8 cellular contexts compared by ENCODE assay signal in genomic region chr9:135702002-135702721, GRCh38. TPM values are rescaled to one million over a fixed set of nuclear protein-coding genes. Genes with fewer than 3 reads are reported as not detected.
DNase-seq lines count a peak whose midpoint lies in the region; ATAC-seq and TF ChIP-seq lines count a peak whose summit lies in the region.

TSS of gene KCNT1 (plus strand) at chr9:135702185. CDS start at chr9:135702259, 74 bp downstream.

- POLR2A ChIA-PET in T-cell (lab: Charles Lee), result no interaction called here

- ATAC-seq in T-cell (replicated peaks in 1 of 4) (peak; percentile 66 to 79 (median 70)), HG03175 (IDR thresholded peaks at IDR 0.05; ENCODE audit: unreplicated experiment) (no peak)

- peaks cover 6 to 7% of the 10 kb centered on the region in 2 donors for H3K4me1 ChIP-seq in ascending aorta
- no peaks in the 10 kb centered on the region for H3K4me1 ChIP-seq in iPS-18a (ENCODE audit: control insufficient read depth, low read depth, low read length)

- H3K4me3 Mint-ChIP-seq in T-cell, result no peak within 1 kb of the TSS

- H3K27ac Mint-ChIP-seq in T-cell, result no peak within 1 kb of the TSS

- peak; percentile 81 for DNase-seq in COLO829 (ENCODE audit: low spot score)
- peak; percentile 7 to 16 for DNase-seq in HL-60 (ENCODE audit: low read depth in 1 of 2, low spot score in 1 of 2)
- DNase-seq in T-cell, result peak in 30 of 34 experiments; percentile 12 to 54 (median 36)
- DNase-seq in ascending aorta (ENCODE audit: low spot score in 2 of 2), result no peak
- DNase-seq in stimulated activated CD4-positive, alpha-beta T cell treated with anti-CD3 and anti-CD28 coated beads, Interleukin-15, amount 100 ng/mL, for 1 hour (ENCODE audit: low read depth in 1 of 2, low spot score in 1 of 2), result peak; percentile 8 to 54
- DNase-seq in NCI-H774 (lab: John Stamatoyannopoulos, UW), result no peak

- no peaks in the 10 kb centered on the region for H3K4me1 Mint-ChIP-seq in T-cell

- H3K36me3 ChIP-seq in ascending aorta (no peaks in the 10 kb centered on the region), iPS-18a (ENCODE audit: control insufficient read depth, low read depth, low read length) (no peaks in the 10 kb centered on the region)

- H3K9me3 ChIP-seq in ascending aorta, result no peaks in the 10 kb centered on the region
- no peaks in the 10 kb centered on the region for H3K9me3 ChIP-seq in iPS-18a (ENCODE audit: control insufficient read depth, low read depth, low read length)

- TF ChIP-seq CTCF in HL-60 (IDR thresholded peaks at IDR 0.05; ENCODE audit: insufficient read depth, low read length) (peak; percentile 54), ascending aorta (IDR thresholded peaks at IDR 0.05) (peak; percentile 41 to 72 (median 64))

- CTCF ChIA-PET in T-cell (lab: Charles Lee), result no interaction called here

- H3K27me3 Mint-ChIP-seq in T-cell, result peaks cover 7 to 11% of the 10 kb centered on the region in 2 donors

- no peak within 1 kb of the TSS for H3K27ac ChIP-seq in HL-60 (replicated peaks)
- H3K27ac ChIP-seq in ascending aorta, result no peak within 1 kb of the TSS
- H3K27ac ChIP-seq in iPS-18a (ENCODE audit: low read length), result no peak within 1 kb of the TSS

- H3K27me3 ChIP-seq in HL-60 (ENCODE audit: insufficient read depth, poor library complexity, severe bottlenecking) (peaks cover 8% of the 10 kb centered on the region), ascending aorta (peaks cover 10% of the 10 kb centered on the region), iPS-18a (ENCODE audit: control insufficient read depth, insufficient read depth, low read length) (peaks cover 26% of the 10 kb centered on the region)

- H3K4me3 ChIP-seq in HL-60 (replicated peaks; ENCODE audit: insufficient read depth, low read length) (no peak within 1 kb of the TSS), ascending aorta (peak within 1 kb of the TSS; percentile 31), iPS-18a (ENCODE audit: low read length) (peak within 1 kb of the TSS; percentile 48)

- H3K9ac ChIP-seq in iPS-18a (ENCODE audit: low read length), result no peak within 1 kb of the TSS

- no peaks in the 10 kb centered on the region for H3K9me3 Mint-ChIP-seq in T-cell

- intact Hi-C loops in ascending aorta (cut with DNase I), result no loop called here

- no peaks in the 10 kb centered on the region for H3K36me3 Mint-ChIP-seq in T-cell

RNA-seq across cellular contexts. Expression of gene KCNT1, which starts in this region (rescaled TPM):
- under 1 TPM in 3 of 5 donors, not detected in 2; 0.07 to 0.54 (median 0.16) TPM for total RNA-seq in T-cell
- total RNA-seq in ascending aorta, result not detected

Comparison
In these comparisons a context has a peak if more than half of its experiments do, and no peak if none do; other contexts are left out.
1. Peak in DNase-seq and ATAC-seq in T-cell; RNA of the gene not detected or under 1 TPM.
2. DNase-seq: peak in COLO829 (single experiment), HL-60 (2 of 2) and stimulated activated CD4-positive, alpha-beta T cell treated with anti-CD3 and anti-CD28 coated beads, Interleukin-15, amount 100 ng/mL, for 1 hour (2 of 2); none in ascending aorta (0 of 2) and NCI-H774 (single experiment).